ENCODE assay signal across 8 cellular contexts in the genomic region with DNA sequence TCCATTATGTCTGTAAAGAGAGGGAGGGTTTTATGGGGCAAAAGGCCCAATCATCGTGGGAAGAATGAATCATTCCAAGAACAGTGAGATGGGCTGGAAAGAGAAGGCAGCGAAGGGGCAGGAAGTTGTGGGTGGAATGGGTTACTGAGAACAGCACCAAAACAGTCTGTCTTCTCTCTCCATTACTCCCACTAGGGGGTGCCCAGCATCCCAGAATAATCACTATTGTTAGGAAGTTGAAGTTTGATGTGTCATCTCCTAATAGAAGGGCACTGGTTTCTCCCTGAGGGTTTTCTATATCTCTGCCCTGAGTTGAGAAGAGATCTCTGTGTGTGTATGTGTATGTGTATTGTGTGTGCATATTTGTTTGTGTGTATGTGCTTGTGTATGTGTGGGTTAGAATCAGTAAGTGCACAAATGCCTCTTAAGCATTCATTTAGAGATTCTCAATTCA.
DNase-seq lines count a peak whose midpoint lies in the region; ATAC-seq and TF ChIP-seq lines count a peak whose summit lies in the region.

No MANE protein-coding gene starts in this region.

- TF ChIP-seq CTCF in prostate gland (IDR thresholded peaks at IDR 0.05): peak in 3 of 4 experiments; percentile 48 to 71 (median 51)

- no peak for TF ChIP-seq POLR2A in prostate gland (IDR thresholded peaks at IDR 0.05)

- 26% methylated on average over 2 of the region's 2 CpGs for WGBS in prostate gland

- peak overlapping the region in 1 of 2 donors; percentile 8 for H3K27ac ChIP-seq in prostate gland

- H3K36me3 ChIP-seq in prostate gland: no peaks in the 10 kb centered on the region

- H3K27me3 ChIP-seq in prostate gland (replicated peaks; ENCODE audit: insufficient read depth): no peaks in the 10 kb centered on the region

- H3K4me3 ChIP-seq in prostate gland: no peak overlapping the region

- intact Hi-C loops in prostate gland (cut with DNase I): loop anchor here (5.0 to 10.0 kb wide), 2 partner anchors 131 to 181 kb away; no protein-coding TSS in a partner anchor

- H3K4me1 ChIP-seq in prostate gland (replicated peaks): no peaks in the 10 kb centered on the region

- ATAC-seq in GM18502 (IDR thresholded peaks at IDR 0.05; ENCODE audit: poor library complexity, unreplicated experiment) (peak; percentile 95), HG02884 (IDR thresholded peaks at IDR 0.05; ENCODE audit: unreplicated experiment) (peak; percentile 90)

- DNase-seq in Ammon's horn (ENCODE audit: low spot score) (peak; percentile 78), NCI-H446 treated with DMSO at 0.1 percent for 48 hours (lab: John Stamatoyannopoulos, UW) (peak; percentile 61), activated T-cell treated with anti-CD3 and anti-CD28 coated beads for 48 hours (ENCODE audit: low read depth) (peak; percentile 58), foreskin melanocyte (peak; percentile 97), prostate gland (ENCODE audit: low spot score) (peak; percentile 40), GF-D8 (lab: John Stamatoyannopoulos, UW) (no peak)

- H3K9me3 ChIP-seq in prostate gland: no peaks in the 10 kb centered on the region
